24 cellular contexts compared by ENCODE assay signal in genomic region chr20:39213476-39214145, GRCh38.
"Had no signal": no experiment of that assay in that cellular context is flagged by ENCODE, and none has a peak within 500 bp of the region (broad histone marks: within the 10 kb centered on the region; RNA-seq: fewer than 3 reads in every experiment).

No MANE protein-coding gene starts in this region.

- H3K4me2 ChIP-seq: neural progenitor cell had no signal

- H3K36me3 ChIP-seq: neural progenitor cell, ovary, prostate gland, right lobe of liver, sigmoid colon, stomach, thoracic aorta, thyroid gland, tibial nerve, upper lobe of left lung, vagina had no signal

- ATAC-seq: natural killer cell; right cardiac atrium; right lobe of liver; stimulated activated effector memory CD8-positive, alpha-beta T cell treated with anti-CD3 and anti-CD28 coated beads, Interleukin-12 subunit alpha, Interleukin-12 subunit beta, amount 100 ng/mL, for 72 hours; stimulated activated naive B cell treated with anti-CD40 and anti-IgM and Interleukin-4, amounts not matched to agents 10 μg/mL and 1 μg/mL and 100 μg/mL, for 72 hours had no signal

- H2AFZ ChIP-seq: neural progenitor cell had no signal

- H3K4me1 ChIP-seq: prostate gland, sigmoid colon, thyroid gland, tibial nerve, upper lobe of left lung, vagina had no signal

- H3K27ac ChIP-seq: neural progenitor cell, ovary, prostate gland, right lobe of liver, sigmoid colon, stomach, thoracic aorta, thyroid gland, tibial nerve, upper lobe of left lung, vagina had no signal

- H3K9ac ChIP-seq: neural progenitor cell had no signal

- DNase-seq: natural killer cell; occipital lobe; ovary; retina; right cardiac atrium; right lobe of liver; sigmoid colon; small intestine; stimulated activated CD4-positive, alpha-beta T cell treated with anti-CD3 and anti-CD28 coated beads, Interleukin-15, amount 100 ng/mL, for 24 hours; stimulated activated CD4-positive, alpha-beta T cell treated with anti-CD3 and anti-CD28 coated beads, Interleukin-2, amount 100 ng/mL, for 24 hours; stimulated activated CD4-positive, alpha-beta T cell treated with anti-CD3 and anti-CD28 coated beads, Interleukin-2, amount 100 ng/mL, for 48 hours; stimulated activated CD4-positive, alpha-beta T cell treated with anti-CD3 and anti-CD28 coated beads, Interleukin-4, amount 100 ng/mL, for 24 hours; stimulated activated naive B cell treated with anti-CD40 and anti-IgM and Interleukin-4, amounts not matched to agents 10 μg/mL and 1 μg/mL and 100 μg/mL, for 72 hours; stimulated activated naive CD4-positive, alpha-beta T cell treated with Interleukin-2 at 50 U/mL for 16 hours; stomach; thyroid gland; trophoblast cell; upper lobe of left lung had no signal

- H3K4me3 ChIP-seq: neural progenitor cell, ovary, prostate gland, right lobe of liver, sigmoid colon, stomach, thoracic aorta, thyroid gland, tibial nerve, upper lobe of left lung, vagina had no signal

- H3K9me3 ChIP-seq: ovary, prostate gland, right lobe of liver, sigmoid colon, stomach, thoracic aorta, thyroid gland, tibial nerve, upper lobe of left lung, vagina had no signal

- H3K27me3 ChIP-seq: ovary, right lobe of liver, stomach, thyroid gland, tibial nerve, upper lobe of left lung, vagina had no signal
